In genomic region chr6:57317060-57317943, GRCh38 we compare ENCODE assay signal across 8 cellular contexts. TPM values are rescaled to one million over a fixed set of nuclear protein-coding genes. Genes with fewer than 3 reads are reported as not detected.
DNase-seq lines count a peak whose midpoint lies in the region; ATAC-seq, FAIRE-seq and TF ChIP-seq lines count a peak whose summit lies in the region.

TSS of gene PRIM2 (plus strand) at chr6:57317630. CDS start at chr6:57318446, 816 bp downstream.

- no peaks in the 10 kb centered on the region for H3K4me1 ChIP-seq in H1 (replicated peaks in 1 of 4; ENCODE audit: control insufficient read depth in 3 of 4, insufficient read depth in 4 of 4, low read length in 3 of 4)

- CTCF ChIA-PET in activated CD8-positive, alpha-beta memory T cell treated with anti-CD3 and anti-CD28 coated beads for 36 hours (lab: Charles Lee) = interaction anchor here (0.7 to 2.1 kb wide), 6 partner anchors 96 to 414 kb away, joined by 3 to 20 read pairs (median 4); partner anchors contain the start of gene RAB23
- CTCF ChIA-PET in H1 (lab: Charles Lee; ENCODE audit: partially characterized antibody) = interaction anchor here (0.6 to 4.8 kb wide), 27 partner anchors 10 to 1383 kb away, joined by 3 to 34 read pairs (median 4); partner anchors contain the start of gene BAG2

- TF ChIP-seq EP300 in H1 (IDR thresholded peaks at IDR 0.05; ENCODE audit: borderline replicate concordance in 1 of 2, low read depth in 2 of 2, low read length in 2 of 2) = no peak

- H3K4ac ChIP-seq in H1 (replicated peaks; ENCODE audit: insufficient read length, low read depth, low read length) = no peak within 1 kb of the TSS

- no peak within 1 kb of the TSS for H2AK5ac ChIP-seq in H1 (ENCODE audit: low read depth, low read length)

- DNase-seq in CMK (ENCODE audit: low read depth) (peak; percentile 59), HS-5 (ENCODE audit: low read depth) (peak; percentile 53), NK-92 (lab: John Stamatoyannopoulos, UW; ENCODE audit: unreplicated experiment) (peak; percentile 17), H1 (ENCODE audit: low read depth in 1 of 2, low spot score in 2 of 2) (peak; percentile 61 to 83), medulla oblongata (ENCODE audit: extremely low spot score) (peak; percentile 95)
- peak; percentile 69 to 78 (median 74) for DNase-seq in stimulated activated CD4-positive, alpha-beta T cell treated with anti-CD3 and anti-CD28 coated beads, TNF-alpha, amount 100 ng/mL, for 48 hours (ENCODE audit: low read depth in 3 of 3)

- H3K56ac ChIP-seq in H1 (replicated peaks; ENCODE audit: insufficient read length, low read depth, low read length) = peak within 1 kb of the TSS; percentile 88

- no peak for TF ChIP-seq RAD21 in H1 (IDR thresholded peaks at IDR 0.05 in 1 of 2, conservative IDR thresholded peaks at IDR 0.05 in 1 of 2; ENCODE audit: low read depth in 2 of 2, low read length in 2 of 2)

- H2AFZ ChIP-seq in H1 (ENCODE audit: low read length) = peak within 1 kb of the TSS; percentile 100

- H2BK12ac ChIP-seq in H1 (ENCODE audit: low read depth, low read length) = 0 out of 2 replicates have a peak within 1 kb of the TSS, but pooled peaks have one; percentile 30

- no peaks in the 10 kb centered on the region for H4K20me1 ChIP-seq in H1 (replicated peaks in 1 of 2; ENCODE audit: control insufficient read depth in 1 of 2, insufficient read depth in 2 of 2, low read length in 2 of 2)

- peak; percentile 49 for ATAC-seq in GM19468 (IDR thresholded peaks at IDR 0.05; ENCODE audit: extremely low read depth, unreplicated experiment)

- TF ChIP-seq CTCF in H1 (IDR thresholded peaks at IDR 0.05; ENCODE audit: control extremely low read depth in 1 of 3, insufficient read depth in 1 of 3, low read depth in 1 of 3, low read length in 3 of 3) = no peak

- FAIRE-seq in H1 (lab: Jason Lieb, UNC) = peak; percentile 80

- peaks cover 4 to 35% (median 20%) of the 10 kb centered on the region in 4 experiments; a peak in 6 of 8 replicates for H3K36me3 ChIP-seq in H1 (ENCODE audit: control insufficient read depth in 2 of 4, insufficient read depth in 4 of 4, low read length in 3 of 4)

- H4K8ac ChIP-seq in H1 (ENCODE audit: extremely low read depth, insufficient read depth, low read length) = peak within 1 kb of the TSS; percentile 60; the same call in 1 of the 2 replicates

- H3K4me3 ChIP-seq in H1 (ENCODE audit: extremely low read depth in 1 of 4, insufficient read depth in 2 of 4, low read depth in 3 of 4, low read length in 4 of 4) = peak within 1 kb of the TSS; percentile 77 to 83 (median 80)

- no peaks in the 10 kb centered on the region for H3K9me3 ChIP-seq in H1 (ENCODE audit: insufficient read depth in 2 of 2, low read depth in 1 of 2, low read length in 1 of 2)

- no peak within 1 kb of the TSS for H2BK20ac ChIP-seq in H1 (ENCODE audit: low read length)

- TF ChIP-seq POLR2A in H1 (IDR thresholded peaks at IDR 0.05; ENCODE audit: control extremely low read depth in 1 of 2, low read depth in 2 of 2, low read length in 2 of 2) = peak; percentile 49 to 87

- H3K23ac ChIP-seq in H1 (ENCODE audit: insufficient read length) = no peak within 1 kb of the TSS

- peaks cover 7 to 35% of the 10 kb centered on the region in 2 experiments for H3K79me2 ChIP-seq in H1 (ENCODE audit: control insufficient read depth in 1 of 2, insufficient read depth in 2 of 2, low read length in 2 of 2)

- H3K9ac ChIP-seq in H1 (replicated peaks in 1 of 4; ENCODE audit: extremely low read depth in 1 of 4, low read depth in 3 of 4, low read length in 3 of 4) = peak within 1 kb of the TSS; percentile 68 to 98 (median 76)

- peak within 1 kb of the TSS; percentile 15; the same call in 1 of the 2 replicates for H3K27ac ChIP-seq in H1 (ENCODE audit: low read depth, low read length)

- no peaks in the 10 kb centered on the region for H3K27me3 ChIP-seq in H1 (replicated peaks in 1 of 4; ENCODE audit: control insufficient read depth in 3 of 4, extremely low read depth in 1 of 4, insufficient read depth in 3 of 4, low read length in 3 of 4)

- no peak within 1 kb of the TSS for H3K14ac ChIP-seq in H1 (ENCODE audit: insufficient read length)

- H2BK15ac ChIP-seq in H1 (ENCODE audit: low read length) = no peak within 1 kb of the TSS

- peaks cover 11% of the 10 kb centered on the region for H3K23me2 ChIP-seq in H1 (ENCODE audit: low read depth, low read length)

- H2BK120ac ChIP-seq in H1 (replicated peaks; ENCODE audit: low read depth, low read length) = no peak within 1 kb of the TSS

- POLR2A ChIA-PET in activated CD8-positive, alpha-beta memory T cell treated with anti-CD3 and anti-CD28 coated beads for 36 hours (lab: Charles Lee) = interaction anchor here (1.0 kb wide), 1 partner anchor 145 kb away, joined by 5 read pairs; the partner anchor contains the start of gene BAG2
- POLR2A ChIA-PET in H1 (lab: Charles Lee; ENCODE audit: partially characterized antibody) = interaction anchor here (1.0 to 1.2 kb wide), 3 partner anchors 49 to 362 kb away, joined by 3 read pairs; partner anchors contain the start of gene BEND6

- H3K79me1 ChIP-seq in H1 (ENCODE audit: low read depth, low read length) = peaks cover 6% of the 10 kb centered on the region; the same call in 1 of the 2 replicates

- H4K5ac ChIP-seq in H1 (ENCODE audit: insufficient read length, low read depth, low read length) = peak within 1 kb of the TSS; percentile 19

- peak within 1 kb of the TSS; percentile 81 for H2BK5ac ChIP-seq in H1 (ENCODE audit: low read depth, low read length)

- H3K4me2 ChIP-seq in H1 (ENCODE audit: insufficient read depth in 1 of 2, low read depth in 2 of 2, low read length in 2 of 2) = peak within 1 kb of the TSS; percentile 66 to 95

- peak within 1 kb of the TSS; percentile 91 for H3K18ac ChIP-seq in H1 (ENCODE audit: extremely low read depth, low read length)

- H4K91ac ChIP-seq in H1 (replicated peaks; ENCODE audit: insufficient read length, low read length) = no peak within 1 kb of the TSS

- WGBS in H1 (ENCODE audit: extremely low coverage in 1 of 2, insufficient coverage in 1 of 2, insufficient read length in 1 of 2, insufficient replicate concordance in 2 of 2, low coverage in 1 of 2, low lambda C conversion rate in 2 of 2, missing lambda C conversion rate in 1 of 2), 2 experiments = 2% methylated on average over 27 of the region's 27 CpGs; no CpG with 5 or more reads in 1 of the 2 experiments

TF ChIP-seq in H1, 55 proteins besides CTCF, POLR2A, EP300 and RAD21:
- TF ChIP-seq KDM4A (IDR thresholded peaks at IDR 0.05; ENCODE audit: low read depth, low read length, severe bottlenecking) = peak; percentile 49
- TF ChIP-seq RXRA (IDR thresholded peaks at IDR 0.05; ENCODE audit: insufficient read depth, low read depth, low read length) = no peak
- TF ChIP-seq KDM1A (IDR thresholded peaks at IDR 0.05; ENCODE audit: borderline replicate concordance, low read length) = no peak
- no peak for TF ChIP-seq BRCA1 (IDR thresholded peaks at IDR 0.05; ENCODE audit: low read depth, low read length)
- TF ChIP-seq TBP (IDR thresholded peaks at IDR 0.05; ENCODE audit: low read depth, low read length) = peak; percentile 67; the same call in 1 of the 2 replicates
- peak; percentile 80 for TF ChIP-seq PHF8 (conservative IDR thresholded peaks at IDR 0.05; ENCODE audit: low read depth, low read length)
- no peak for TF ChIP-seq EZH2 (IDR thresholded peaks at IDR 0.05; ENCODE audit: low read depth, low read length, severe bottlenecking)
- peak; percentile 69 for TF ChIP-seq NRF1 (IDR thresholded peaks at IDR 0.05; ENCODE audit: low read depth, low read length)
- peak; percentile 83; the same call in 1 of the 2 replicates for TF ChIP-seq GABPA (IDR thresholded peaks at IDR 0.05; ENCODE audit: borderline replicate concordance, insufficient read depth, low read length)
- TF ChIP-seq SIN3A (conservative IDR thresholded peaks at IDR 0.05 in 1 of 2, IDR thresholded peaks at IDR 0.05 in 1 of 2; ENCODE audit: low read depth in 1 of 2, low read length in 2 of 2) = peak in 1 of 2 experiments; percentile 91; a peak in 2 of 4 replicates
- TF ChIP-seq ZNF274 (IDR thresholded peaks at IDR 0.05; ENCODE audit: borderline replicate concordance, extremely low read depth, low read length) = no peak
- peak; percentile 45; the same call in 1 of the 2 replicates for TF ChIP-seq POLR2AphosphoS5 (IDR thresholded peaks at IDR 0.05; ENCODE audit: low read depth, low read length)
- TF ChIP-seq CHD1 (IDR thresholded peaks at IDR 0.05; ENCODE audit: low read depth, low read length) = no peak
- TF ChIP-seq TAF1 (IDR thresholded peaks at IDR 0.05; ENCODE audit: low read depth, low read length) = peak; percentile 81; the same call in 1 of the 2 replicates
- TF ChIP-seq SAP30 (IDR thresholded peaks at IDR 0.05; ENCODE audit: insufficient read depth, insufficient replicate concordance, low read length) = peak; percentile 78
TF ChIP-seq in H1: peak in this region for 9.

RNA-seq across cellular contexts. Expression of gene PRIM2, which starts in this region (rescaled TPM):
- 10 to 100 TPM; 36.0 to 38.1 TPM for total RNA-seq in activated CD8-positive, alpha-beta memory T cell treated with anti-CD3 and anti-CD28 coated beads for 36 hours
- 46.8 and 50.0 TPM in 2 replicates for total RNA-seq in H1 (2021; fragmentation: NEBNext Ultra II Directional; extraction: Animal tissue kit (Norgen Biotek cat#: 25700))
- 10.3 and 20.8 TPM in 2 replicates for polyA plus RNA-seq in H1 (2011; rRNA removed)
- 18.3 TPM for polyA plus RNA-seq in H1 (2011; cell fraction: cytosol; rRNA removed)
- polyA plus RNA-seq in H1 (2011; cell fraction: nucleus; rRNA removed) = 8.1 TPM
- 24.5 to 35.9 TPM (median 26.1 TPM) in 4 replicates for polyA plus RNA-seq in H1 (2012, experiment 1 of 2)
- polyA plus RNA-seq in H1 (2012, experiment 2 of 2) = 5.4 TPM
- 24.7 TPM for polyA plus RNA-seq in H1 (2013, experiment 1 of 2)
- polyA plus RNA-seq in H1 (2013, experiment 2 of 2) = 25.3 TPM
- polyA minus RNA-seq in H1 (2011; rRNA and poly(A)+ RNA removed) = 50.8 and 61.9 TPM in 2 replicates
- 22.0 TPM for polyA minus RNA-seq in H1 (2011; cell fraction: cytosol; rRNA and poly(A)+ RNA removed)
- polyA minus RNA-seq in H1 (2011; cell fraction: nucleus; rRNA and poly(A)+ RNA removed) = 107 TPM

Comparison
In these comparisons a context has a peak if more than half of its experiments do, and no peak if none do; other contexts are left out.
1. Peak in every context shown above with its lines: DNase-seq, ATAC-seq, H3K4me3 ChIP-seq and H3K27ac ChIP-seq.
2. DNase-seq: peak in every context shown above with its lines; median percentile 95 in medulla oblongata; 74 in stimulated activated CD4-positive, alpha-beta T cell treated with anti-CD3 and anti-CD28 coated beads, TNF-alpha, amount 100 ng/mL, for 48 hours; 72 in H1; 59 in CMK; 53 in HS-5; 17 in NK-92.